Comparison of ENCODE assay signal across 1 cellular context in the genomic region with DNA sequence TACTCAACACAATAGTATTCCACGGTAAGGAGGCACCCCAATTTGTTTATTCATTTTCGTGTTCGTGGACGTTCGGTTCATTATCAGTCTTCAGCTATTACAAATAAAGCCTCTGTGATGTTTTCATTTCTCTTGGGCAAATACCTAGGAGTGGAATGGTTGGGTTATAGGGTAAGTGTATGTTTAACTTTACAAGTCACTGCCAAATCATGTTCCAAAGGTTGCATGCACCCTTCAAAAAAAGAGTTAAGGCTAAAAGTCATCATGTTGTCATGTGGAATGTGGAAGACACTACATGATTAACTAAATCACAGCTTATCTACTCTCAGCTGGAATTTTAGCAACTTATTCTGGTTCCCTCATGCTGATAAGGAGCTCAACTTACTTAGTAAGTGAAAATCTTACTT.
A peak's percentile ranks its signal among the peaks of the same experiment; 100 is the strongest.
TF ChIP-seq lines count a peak whose summit lies in the region.

No MANE protein-coding gene starts in this region.

TF ChIP-seq in HepG2, 621 proteins besides CTCF, POLR2A, EP300 and RAD21 (continued from another document and continues in another):
- TF ChIP-seq, protein P1, sequence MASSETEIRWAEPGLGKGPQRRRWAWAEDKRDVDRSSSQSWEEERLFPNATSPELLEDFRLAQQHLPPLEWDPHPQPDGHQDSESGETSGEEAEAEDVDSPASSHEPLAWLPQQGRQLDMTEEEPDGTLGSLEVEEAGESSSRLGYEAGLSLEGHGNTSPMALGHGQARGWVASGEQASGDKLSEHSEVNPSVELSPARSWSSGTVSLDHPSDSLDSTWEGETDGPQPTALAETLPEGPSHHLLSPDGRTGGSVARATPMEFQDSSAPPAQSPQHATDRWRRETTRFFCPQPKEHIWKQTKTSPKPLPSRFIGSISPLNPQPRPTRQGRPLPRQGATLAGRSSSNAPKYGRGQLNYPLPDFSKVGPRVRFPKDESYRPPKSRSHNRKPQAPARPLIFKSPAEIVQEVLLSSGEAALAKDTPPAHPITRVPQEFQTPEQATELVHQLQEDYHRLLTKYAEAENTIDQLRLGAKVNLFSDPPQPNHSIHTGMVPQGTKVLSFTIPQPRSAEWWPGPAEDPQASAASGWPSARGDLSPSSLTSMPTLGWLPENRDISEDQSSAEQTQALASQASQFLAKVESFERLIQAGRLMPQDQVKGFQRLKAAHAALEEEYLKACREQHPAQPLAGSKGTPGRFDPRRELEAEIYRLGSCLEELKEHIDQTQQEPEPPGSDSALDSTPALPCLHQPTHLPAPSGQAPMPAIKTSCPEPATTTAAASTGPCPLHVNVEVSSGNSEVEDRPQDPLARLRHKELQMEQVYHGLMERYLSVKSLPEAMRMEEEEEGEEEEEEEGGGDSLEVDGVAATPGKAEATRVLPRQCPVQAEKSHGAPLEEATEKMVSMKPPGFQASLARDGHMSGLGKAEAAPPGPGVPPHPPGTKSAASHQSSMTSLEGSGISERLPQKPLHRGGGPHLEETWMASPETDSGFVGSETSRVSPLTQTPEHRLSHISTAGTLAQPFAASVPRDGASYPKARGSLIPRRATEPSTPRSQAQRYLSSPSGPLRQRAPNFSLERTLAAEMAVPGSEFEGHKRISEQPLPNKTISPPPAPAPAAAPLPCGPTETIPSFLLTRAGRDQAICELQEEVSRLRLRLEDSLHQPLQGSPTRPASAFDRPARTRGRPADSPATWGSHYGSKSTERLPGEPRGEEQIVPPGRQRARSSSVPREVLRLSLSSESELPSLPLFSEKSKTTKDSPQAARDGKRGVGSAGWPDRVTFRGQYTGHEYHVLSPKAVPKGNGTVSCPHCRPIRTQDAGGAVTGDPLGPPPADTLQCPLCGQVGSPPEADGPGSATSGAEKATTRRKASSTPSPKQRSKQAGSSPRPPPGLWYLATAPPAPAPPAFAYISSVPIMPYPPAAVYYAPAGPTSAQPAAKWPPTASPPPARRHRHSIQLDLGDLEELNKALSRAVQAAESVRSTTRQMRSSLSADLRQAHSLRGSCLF (CRISPR knock-in tag; IDR thresholded peaks at IDR 0.05; ENCODE audit: borderline replicate concordance): no peak
- TF ChIP-seq RARA (CRISPR knock-in tag; IDR thresholded peaks at IDR 0.05) (peak; percentile 57; the same call in 1 of the 2 replicates), ZNF383 (CRISPR knock-in tag; IDR thresholded peaks at IDR 0.05; ENCODE audit: borderline replicate concordance) (no peak), MTF1 (CRISPR knock-in tag; IDR thresholded peaks at IDR 0.05) (no peak), AKAP8 (CRISPR knock-in tag; IDR thresholded peaks at IDR 0.05) (no peak), ZFP90 (CRISPR knock-in tag; IDR thresholded peaks at IDR 0.05; ENCODE audit: borderline replicate concordance) (0 out of 2 replicates have a peak, but pooled peaks have one; percentile 31), TEAD3 (CRISPR knock-in tag; optimal IDR thresholded peaks at IDR 0.05; ENCODE audit: borderline replicate concordance) (peak; percentile 90), TBX3 (IDR thresholded peaks at IDR 0.05; ENCODE audit: borderline replicate concordance) (peak; percentile 41; the same call in 1 of the 2 replicates), LCORL (IDR thresholded peaks at IDR 0.05) (peak; percentile 51; the same call in 1 of the 2 replicates), LCORL (CRISPR knock-in tag; IDR thresholded peaks at IDR 0.05) (peak; percentile 85), SMAD3 (CRISPR knock-in tag; IDR thresholded peaks at IDR 0.05) (no peak), ZNF660 (CRISPR knock-in tag; IDR thresholded peaks at IDR 0.05; ENCODE audit: borderline replicate concordance, low read depth) (no peak), ZNF83 (CRISPR knock-in tag; IDR thresholded peaks at IDR 0.05; ENCODE audit: borderline replicate concordance) (no peak), ZNF260 (CRISPR knock-in tag; IDR thresholded peaks at IDR 0.05; ENCODE audit: borderline replicate concordance, low read depth) (no peak), NBN (conservative IDR thresholded peaks at IDR 0.05) (no peak), ZNF562 (CRISPR knock-in tag; IDR thresholded peaks at IDR 0.05; ENCODE audit: borderline replicate concordance) (no peak), BHLHE40 (IDR thresholded peaks at IDR 0.05; ENCODE audit: low read length) (no peak), ZNF678 (CRISPR knock-in tag; IDR thresholded peaks at IDR 0.05) (no peak), HMG20A (CRISPR knock-in tag; IDR thresholded peaks at IDR 0.05; ENCODE audit: borderline replicate concordance) (peak; percentile 58; the same call in 1 of the 2 replicates), ZSCAN30 (CRISPR knock-in tag; IDR thresholded peaks at IDR 0.05) (no peak), ZNF883 (CRISPR knock-in tag; IDR thresholded peaks at IDR 0.05; ENCODE audit: not compliant biosample characterization) (no peak), NR1H2 (CRISPR knock-in tag; IDR thresholded peaks at IDR 0.05; ENCODE audit: borderline replicate concordance, low read depth) (no peak), ATAD3A (CRISPR knock-in tag; IDR thresholded peaks at IDR 0.05) (no peak), NCOA5 (CRISPR knock-in tag; IDR thresholded peaks at IDR 0.05) (no peak), FOSL2 (CRISPR knock-in tag; IDR thresholded peaks at IDR 0.05) (no peak), HDAC1 (CRISPR knock-in tag; IDR thresholded peaks at IDR 0.05) (peak; percentile 44; the same call in 1 of the 2 replicates), NONO (IDR thresholded peaks at IDR 0.05) (no peak), NONO (CRISPR knock-in tag; conservative IDR thresholded peaks at IDR 0.05) (0 out of 2 replicates have a peak, but pooled peaks have one; percentile 18), ZBTB21 (CRISPR knock-in tag; IDR thresholded peaks at IDR 0.05) (no peak), ZNF615 (CRISPR knock-in tag; IDR thresholded peaks at IDR 0.05; ENCODE audit: borderline replicate concordance) (no peak), ZNF589 (CRISPR knock-in tag; conservative IDR thresholded peaks at IDR 0.05) (no peak), ZKSCAN5 (CRISPR knock-in tag; IDR thresholded peaks at IDR 0.05) (no peak), CREB1 (IDR thresholded peaks at IDR 0.05) (no peak), CREB1 (CRISPR knock-in tag; IDR thresholded peaks at IDR 0.05) (no peak), GABPB1 (CRISPR knock-in tag; IDR thresholded peaks at IDR 0.05) (no peak)
- TF ChIP-seq, protein P2, sequence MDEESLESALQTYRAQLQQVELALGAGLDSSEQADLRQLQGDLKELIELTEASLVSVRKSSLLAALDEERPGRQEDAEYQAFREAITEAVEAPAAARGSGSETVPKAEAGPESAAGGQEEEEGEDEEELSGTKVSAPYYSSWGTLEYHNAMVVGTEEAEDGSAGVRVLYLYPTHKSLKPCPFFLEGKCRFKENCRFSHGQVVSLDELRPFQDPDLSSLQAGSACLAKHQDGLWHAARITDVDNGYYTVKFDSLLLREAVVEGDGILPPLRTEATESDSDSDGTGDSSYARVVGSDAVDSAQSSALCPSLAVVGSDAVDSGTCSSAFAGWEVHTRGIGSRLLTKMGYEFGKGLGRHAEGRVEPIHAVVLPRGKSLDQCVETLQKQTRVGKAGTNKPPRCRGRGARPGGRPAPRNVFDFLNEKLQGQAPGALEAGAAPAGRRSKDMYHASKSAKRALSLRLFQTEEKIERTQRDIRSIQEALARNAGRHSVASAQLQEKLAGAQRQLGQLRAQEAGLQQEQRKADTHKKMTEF (CRISPR knock-in tag; IDR thresholded peaks at IDR 0.05): 0 out of 2 replicates have a peak, but pooled peaks have one; percentile 26
- TF ChIP-seq, protein P3, sequence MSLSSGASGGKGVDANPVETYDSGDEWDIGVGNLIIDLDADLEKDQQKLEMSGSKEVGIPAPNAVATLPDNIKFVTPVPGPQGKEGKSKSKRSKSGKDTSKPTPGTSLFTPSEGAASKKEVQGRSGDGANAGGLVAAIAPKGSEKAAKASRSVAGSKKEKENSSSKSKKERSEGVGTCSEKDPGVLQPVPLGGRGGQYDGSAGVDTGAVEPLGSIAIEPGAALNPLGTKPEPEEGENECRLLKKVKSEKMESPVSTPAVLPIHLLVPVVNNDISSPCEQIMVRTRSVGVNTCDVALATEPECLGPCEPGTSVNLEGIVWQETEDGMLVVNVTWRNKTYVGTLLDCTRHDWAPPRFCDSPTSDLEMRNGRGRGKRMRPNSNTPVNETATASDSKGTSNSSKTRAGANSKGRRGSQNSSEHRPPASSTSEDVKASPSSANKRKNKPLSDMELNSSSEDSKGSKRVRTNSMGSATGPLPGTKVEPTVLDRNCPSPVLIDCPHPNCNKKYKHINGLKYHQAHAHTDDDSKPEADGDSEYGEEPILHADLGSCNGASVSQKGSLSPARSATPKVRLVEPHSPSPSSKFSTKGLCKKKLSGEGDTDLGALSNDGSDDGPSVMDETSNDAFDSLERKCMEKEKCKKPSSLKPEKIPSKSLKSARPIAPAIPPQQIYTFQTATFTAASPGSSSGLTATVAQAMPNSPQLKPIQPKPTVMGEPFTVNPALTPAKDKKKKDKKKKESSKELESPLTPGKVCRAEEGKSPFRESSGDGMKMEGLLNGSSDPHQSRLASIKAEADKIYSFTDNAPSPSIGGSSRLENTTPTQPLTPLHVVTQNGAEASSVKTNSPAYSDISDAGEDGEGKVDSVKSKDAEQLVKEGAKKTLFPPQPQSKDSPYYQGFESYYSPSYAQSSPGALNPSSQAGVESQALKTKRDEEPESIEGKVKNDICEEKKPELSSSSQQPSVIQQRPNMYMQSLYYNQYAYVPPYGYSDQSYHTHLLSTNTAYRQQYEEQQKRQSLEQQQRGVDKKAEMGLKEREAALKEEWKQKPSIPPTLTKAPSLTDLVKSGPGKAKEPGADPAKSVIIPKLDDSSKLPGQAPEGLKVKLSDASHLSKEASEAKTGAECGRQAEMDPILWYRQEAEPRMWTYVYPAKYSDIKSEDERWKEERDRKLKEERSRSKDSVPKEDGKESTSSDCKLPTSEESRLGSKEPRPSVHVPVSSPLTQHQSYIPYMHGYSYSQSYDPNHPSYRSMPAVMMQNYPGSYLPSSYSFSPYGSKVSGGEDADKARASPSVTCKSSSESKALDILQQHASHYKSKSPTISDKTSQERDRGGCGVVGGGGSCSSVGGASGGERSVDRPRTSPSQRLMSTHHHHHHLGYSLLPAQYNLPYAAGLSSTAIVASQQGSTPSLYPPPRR (CRISPR knock-in tag; IDR thresholded peaks at IDR 0.05; ENCODE audit: borderline replicate concordance): 0 out of 2 replicates have a peak, but pooled peaks have one; percentile 57
- TF ChIP-seq, protein P4, sequence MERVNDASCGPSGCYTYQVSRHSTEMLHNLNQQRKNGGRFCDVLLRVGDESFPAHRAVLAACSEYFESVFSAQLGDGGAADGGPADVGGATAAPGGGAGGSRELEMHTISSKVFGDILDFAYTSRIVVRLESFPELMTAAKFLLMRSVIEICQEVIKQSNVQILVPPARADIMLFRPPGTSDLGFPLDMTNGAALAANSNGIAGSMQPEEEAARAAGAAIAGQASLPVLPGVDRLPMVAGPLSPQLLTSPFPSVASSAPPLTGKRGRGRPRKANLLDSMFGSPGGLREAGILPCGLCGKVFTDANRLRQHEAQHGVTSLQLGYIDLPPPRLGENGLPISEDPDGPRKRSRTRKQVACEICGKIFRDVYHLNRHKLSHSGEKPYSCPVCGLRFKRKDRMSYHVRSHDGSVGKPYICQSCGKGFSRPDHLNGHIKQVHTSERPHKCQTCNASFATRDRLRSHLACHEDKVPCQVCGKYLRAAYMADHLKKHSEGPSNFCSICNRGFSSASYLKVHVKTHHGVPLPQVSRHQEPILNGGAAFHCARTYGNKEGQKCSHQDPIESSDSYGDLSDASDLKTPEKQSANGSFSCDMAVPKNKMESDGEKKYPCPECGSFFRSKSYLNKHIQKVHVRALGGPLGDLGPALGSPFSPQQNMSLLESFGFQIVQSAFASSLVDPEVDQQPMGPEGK (CRISPR knock-in tag; IDR thresholded peaks at IDR 0.05): no peak
- TF ChIP-seq, protein P5, sequence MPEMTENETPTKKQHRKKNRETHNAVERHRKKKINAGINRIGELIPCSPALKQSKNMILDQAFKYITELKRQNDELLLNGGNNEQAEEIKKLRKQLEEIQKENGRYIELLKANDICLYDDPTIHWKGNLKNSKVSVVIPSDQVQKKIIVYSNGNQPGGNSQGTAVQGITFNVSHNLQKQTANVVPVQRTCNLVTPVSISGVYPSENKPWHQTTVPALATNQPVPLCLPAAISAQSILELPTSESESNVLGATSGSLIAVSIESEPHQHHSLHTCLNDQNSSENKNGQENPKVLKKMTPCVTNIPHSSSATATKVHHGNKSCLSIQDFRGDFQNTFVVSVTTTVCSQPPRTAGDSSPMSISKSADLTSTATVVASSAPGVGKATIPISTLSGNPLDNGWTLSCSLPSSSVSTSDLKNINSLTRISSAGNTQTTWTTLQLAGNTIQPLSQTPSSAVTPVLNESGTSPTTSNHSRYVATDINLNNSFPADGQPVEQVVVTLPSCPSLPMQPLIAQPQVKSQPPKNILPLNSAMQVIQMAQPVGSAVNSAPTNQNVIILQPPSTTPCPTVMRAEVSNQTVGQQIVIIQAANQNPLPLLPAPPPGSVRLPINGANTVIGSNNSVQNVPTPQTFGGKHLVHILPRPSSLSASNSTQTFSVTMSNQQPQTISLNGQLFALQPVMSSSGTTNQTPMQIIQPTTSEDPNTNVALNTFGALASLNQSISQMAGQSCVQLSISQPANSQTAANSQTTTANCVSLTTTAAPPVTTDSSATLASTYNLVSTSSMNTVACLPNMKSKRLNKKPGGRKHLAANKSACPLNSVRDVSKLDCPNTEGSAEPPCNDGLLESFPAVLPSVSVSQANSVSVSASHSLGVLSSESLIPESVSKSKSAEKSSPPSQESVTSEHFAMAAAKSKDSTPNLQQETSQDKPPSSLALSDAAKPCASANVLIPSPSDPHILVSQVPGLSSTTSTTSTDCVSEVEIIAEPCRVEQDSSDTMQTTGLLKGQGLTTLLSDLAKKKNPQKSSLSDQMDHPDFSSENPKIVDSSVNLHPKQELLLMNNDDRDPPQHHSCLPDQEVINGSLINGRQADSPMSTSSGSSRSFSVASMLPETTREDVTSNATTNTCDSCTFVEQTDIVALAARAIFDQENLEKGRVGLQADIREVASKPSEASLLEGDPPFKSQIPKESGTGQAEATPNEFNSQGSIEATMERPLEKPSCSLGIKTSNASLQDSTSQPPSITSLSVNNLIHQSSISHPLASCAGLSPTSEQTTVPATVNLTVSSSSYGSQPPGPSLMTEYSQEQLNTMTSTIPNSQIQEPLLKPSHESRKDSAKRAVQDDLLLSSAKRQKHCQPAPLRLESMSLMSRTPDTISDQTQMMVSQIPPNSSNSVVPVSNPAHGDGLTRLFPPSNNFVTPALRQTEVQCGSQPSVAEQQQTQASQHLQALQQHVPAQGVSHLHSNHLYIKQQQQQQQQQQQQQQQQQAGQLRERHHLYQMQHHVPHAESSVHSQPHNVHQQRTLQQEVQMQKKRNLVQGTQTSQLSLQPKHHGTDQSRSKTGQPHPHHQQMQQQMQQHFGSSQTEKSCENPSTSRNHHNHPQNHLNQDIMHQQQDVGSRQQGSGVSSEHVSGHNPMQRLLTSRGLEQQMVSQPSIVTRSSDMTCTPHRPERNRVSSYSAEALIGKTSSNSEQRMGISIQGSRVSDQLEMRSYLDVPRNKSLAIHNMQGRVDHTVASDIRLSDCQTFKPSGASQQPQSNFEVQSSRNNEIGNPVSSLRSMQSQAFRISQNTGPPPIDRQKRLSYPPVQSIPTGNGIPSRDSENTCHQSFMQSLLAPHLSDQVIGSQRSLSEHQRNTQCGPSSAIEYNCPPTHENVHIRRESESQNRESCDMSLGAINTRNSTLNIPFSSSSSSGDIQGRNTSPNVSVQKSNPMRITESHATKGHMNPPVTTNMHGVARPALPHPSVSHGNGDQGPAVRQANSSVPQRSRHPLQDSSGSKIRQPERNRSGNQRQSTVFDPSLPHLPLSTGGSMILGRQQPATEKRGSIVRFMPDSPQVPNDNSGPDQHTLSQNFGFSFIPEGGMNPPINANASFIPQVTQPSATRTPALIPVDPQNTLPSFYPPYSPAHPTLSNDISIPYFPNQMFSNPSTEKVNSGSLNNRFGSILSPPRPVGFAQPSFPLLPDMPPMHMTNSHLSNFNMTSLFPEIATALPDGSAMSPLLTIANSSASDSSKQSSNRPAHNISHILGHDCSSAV (CRISPR knock-in tag; IDR thresholded peaks at IDR 0.05; ENCODE audit: borderline replicate concordance): no peak
